Comparison of ENCODE assay signal across 14 cellular contexts in the genomic region with DNA sequence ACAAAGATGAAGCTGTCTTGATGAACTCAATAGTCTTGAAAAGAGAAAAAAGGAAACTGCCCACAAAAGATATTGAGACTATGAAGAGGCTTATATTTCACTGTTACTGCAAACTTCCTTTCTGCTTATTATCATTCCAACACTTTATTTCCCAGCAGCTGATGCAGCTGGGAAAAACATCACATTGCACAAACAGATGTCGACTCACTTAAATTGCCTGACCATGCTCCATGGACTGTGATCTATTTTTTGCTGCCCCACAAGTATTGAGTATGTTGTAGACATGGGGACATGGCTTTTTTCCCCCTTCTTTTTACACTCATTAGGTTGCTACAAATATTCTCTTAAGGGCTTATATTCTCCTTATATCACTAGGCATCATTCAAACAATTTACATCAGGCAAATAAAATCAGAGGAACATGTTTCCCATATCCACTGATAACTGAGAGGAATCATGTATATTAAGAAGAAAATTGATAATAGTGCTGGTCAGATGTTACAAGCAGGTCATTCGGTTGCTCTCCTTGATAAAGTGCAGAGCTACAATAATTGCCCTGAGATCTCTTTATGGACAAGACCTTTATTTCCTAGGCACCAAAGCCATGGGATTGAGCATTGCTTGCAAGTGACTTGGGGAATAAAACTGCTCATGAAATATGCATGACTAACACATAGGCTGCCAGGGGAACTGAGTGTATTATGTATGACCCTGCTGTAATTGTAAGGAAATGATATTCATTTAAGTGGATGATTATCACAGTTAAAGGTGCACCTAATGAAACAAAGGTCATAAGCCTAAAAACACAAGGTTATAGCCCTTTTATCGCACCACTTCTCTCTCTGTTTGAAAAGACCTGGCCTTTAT.
DNase-seq lines count a peak whose midpoint lies in the region; ATAC-seq lines count a peak whose summit lies in the region.
"Had no signal": no experiment of that assay in that cellular context is flagged by ENCODE, and none has a peak within 500 bp of the region (broad histone marks: within the 10 kb centered on the region; RNA-seq: fewer than 3 reads in every experiment).

No MANE protein-coding gene starts in this region.

- peak; percentile 18 for DNase-seq in NCI-H1092 (lab: John Stamatoyannopoulos, UW)
- peak in 1 of 2 experiments; percentile 55 for DNase-seq in SJCRH30
- peak; percentile 77 for DNase-seq in globus pallidus (ENCODE audit: low spot score)
- DNase-seq in renal cortical epithelial cell (ENCODE audit: low read depth), result peak; percentile 53
- DNase-seq in AG08396 (ENCODE audit: low spot score), result no peak
- DNase-seq: activated CD4-positive, alpha-beta memory T cell treated with anti-CD3 and anti-CD28 coated beads for 36 hours; foreskin melanocyte; immature natural killer cell; NCI-H2107 had no signal

- no peak overlapping the region for H3K4me3 ChIP-seq in SJCRH30
- H3K4me3 ChIP-seq: BLaER1 treated with 17β-estradiol and CSF1 and Interleukin-3, amounts not matched to agents 10 nM and 100 nM; GM12878; thoracic aorta had no signal

- peaks cover 14% of the 10 kb centered on the region for H3K4me1 ChIP-seq in SJCRH30

- H3K27me3 ChIP-seq in SJCRH30, result no peaks in the 10 kb centered on the region; the same call in 1 of the 2 replicates
- H3K27me3 ChIP-seq: BLaER1 treated with 17β-estradiol and CSF1 and Interleukin-3, amounts not matched to agents 10 nM and 100 nM had no signal

- peak overlapping the region; percentile 40 for H3K27ac ChIP-seq in SJCRH30
- H3K27ac ChIP-seq: BLaER1 treated with 17β-estradiol and CSF1 and Interleukin-3, amounts not matched to agents 10 nM and 100 nM; thoracic aorta had no signal

- peaks cover 4% of the 10 kb centered on the region; the same call in 1 of the 2 replicates for H3K9me3 ChIP-seq in SJCRH30 (replicated peaks)
- H3K9me3 ChIP-seq: thoracic aorta had no signal

- H3K36me3 ChIP-seq in SJCRH30, result no peaks in the 10 kb centered on the region
- H3K36me3 ChIP-seq: BLaER1 treated with 17β-estradiol and CSF1 and Interleukin-3, amounts not matched to agents 10 nM and 100 nM; thoracic aorta had no signal

- ATAC-seq in esophagus mucosa (no peak), HG03520 (IDR thresholded peaks at IDR 0.05; ENCODE audit: unreplicated experiment) (no peak)
- ATAC-seq: GM12878 had no signal
